In genomic region chrX:53233536-53233935, GRCh38 we compare ENCODE assay signal across 18 cellular contexts. TPM values are rescaled to one million over a fixed set of nuclear protein-coding genes. Genes with fewer than 3 reads are reported as not detected.
DNase-seq lines count a peak whose midpoint lies in the region; ATAC-seq, FAIRE-seq and TF ChIP-seq lines count a peak whose summit lies in the region.
"Had no signal": no experiment of that assay in that cellular context is flagged by ENCODE, and none has a peak within 500 bp of the region (broad histone marks: within the 10 kb centered on the region; RNA-seq: fewer than 3 reads in every experiment).

No MANE protein-coding gene starts in this region.

- no peak overlapping the region for H3K4me3 ChIP-seq in HCT116 (replicated peaks in 1 of 2; ENCODE audit: low read depth in 1 of 2, low read length in 2 of 2)
- H3K4me3 ChIP-seq in K562: no peak overlapping the region
- no peak overlapping the region for H3K4me3 ChIP-seq in mucosa of descending colon
- H3K4me3 ChIP-seq in spleen: no peak overlapping the region
- H3K4me3 ChIP-seq: GM23248 had no signal

- H3K27ac Mint-ChIP-seq in activated CD4-positive, alpha-beta memory T cell treated with anti-CD3 and anti-CD28 coated beads for 36 hours: no peak overlapping the region
- H3K27ac Mint-ChIP-seq: CD4-positive, alpha-beta memory T cell had no signal

- in situ Hi-C loops in K562 (cut with MboI): no loop called here

- no peaks in the 10 kb centered on the region for H3K27me3 Mint-ChIP-seq in activated CD4-positive, alpha-beta memory T cell treated with anti-CD3 and anti-CD28 coated beads for 36 hours
- H3K27me3 Mint-ChIP-seq: CD4-positive, alpha-beta memory T cell had no signal

- intact Hi-C loops in HCT116 (cut with micrococcal nuclease) (no loop called here), K562 (cut with micrococcal nuclease) (no loop called here), mucosa of descending colon (cut with DNase I, micrococcal nuclease) (no loop called here), spleen (cut with DNase I; ENCODE audit: low total_unique reads) (no loop called here)
- intact Hi-C loops in activated CD4-positive, alpha-beta memory T cell treated with anti-CD3 and anti-CD28 coated beads for 36 hours (cut with micrococcal nuclease): no loop called here

- DNase-seq in HCT116 (ENCODE audit: low read depth, low spot score) (no peak), K562 (ENCODE audit: extremely low read depth in 1 of 4, low spot score in 3 of 4) (no peak), mucosa of descending colon (peak in 1 of 3 donors; percentile 3), spleen (peak; percentile 50)
- no peak for DNase-seq in activated CD4-positive, alpha-beta memory T cell treated with anti-CD3 and anti-CD28 coated beads for 36 hours
- DNase-seq: C1 segment of cervical spinal cord; Calu3; CD4-positive, alpha-beta memory T cell; COR-L47; DMS153; DND-41; GM23248; HCEC 1CT had no signal

- H3K4me1 Mint-ChIP-seq in activated CD4-positive, alpha-beta memory T cell treated with anti-CD3 and anti-CD28 coated beads for 36 hours (ENCODE audit: low read depth): no peaks in the 10 kb centered on the region
- H3K4me1 Mint-ChIP-seq: CD4-positive, alpha-beta memory T cell had no signal

- CTCF ChIA-PET in HCT116 (lab: Charles Lee) (no interaction called here), K562 (lab: Yijun Ruan, JAX; ENCODE audit: low intra/inter-chr PET ratio) (no interaction called here)
- CTCF ChIA-PET in activated CD4-positive, alpha-beta memory T cell treated with anti-CD3 and anti-CD28 coated beads for 36 hours (lab: Charles Lee): no interaction called here

- no peaks in the 10 kb centered on the region for H3K9me1 ChIP-seq in K562 (ENCODE audit: control insufficient read depth, insufficient read depth, low read length)

- H4K20me1 ChIP-seq in HCT116 (ENCODE audit: insufficient read depth): no peaks in the 10 kb centered on the region
- H4K20me1 ChIP-seq in K562 (replicated peaks; ENCODE audit: control insufficient read depth, insufficient read depth, low read length): no peaks in the 10 kb centered on the region; the same call in 1 of the 2 replicates

- no peaks in the 10 kb centered on the region for H3K27me3 ChIP-seq in HCT116 (ENCODE audit: insufficient read depth, low read length)
- no peaks in the 10 kb centered on the region for H3K27me3 ChIP-seq in K562 (ENCODE audit: control insufficient read depth in 2 of 2, insufficient read depth in 2 of 2, low read length in 2 of 2)
- peaks cover 0 to 6% (median 0%) of the 10 kb centered on the region in 7 donors for H3K27me3 ChIP-seq in spleen (replicated peaks in 1 of 7)

- no peaks in the 10 kb centered on the region for H3K9me3 ChIP-seq in HCT116 (ENCODE audit: control insufficient read depth in 1 of 2, insufficient read depth in 1 of 2, low read depth in 1 of 2, low read length in 2 of 2)
- H3K9me3 ChIP-seq in K562 (replicated peaks; ENCODE audit: control insufficient read depth, insufficient read depth, low read depth, low read length): no peaks in the 10 kb centered on the region
- H3K9me3 ChIP-seq in mucosa of descending colon: no peaks in the 10 kb centered on the region
- no peaks in the 10 kb centered on the region for H3K9me3 ChIP-seq in spleen

- H3K4me2 ChIP-seq in HCT116 (ENCODE audit: low read length): no peak overlapping the region
- H3K4me2 ChIP-seq in K562 (ENCODE audit: insufficient read depth, low read length): no peak overlapping the region

- ATAC-seq in HCT116: no peak
- ATAC-seq in K562: no peak; the same call in 2 of the 3 replicates
- peak; percentile 10 for ATAC-seq in mucosa of descending colon
- ATAC-seq in GM19463 (IDR thresholded peaks at IDR 0.05; ENCODE audit: unreplicated experiment): no peak
- ATAC-seq in activated CD4-positive, CD25-positive, alpha-beta regulatory T cell treated with anti-CD3 and anti-CD28 coated beads, Interleukin-2, amount 50 U/mL, for 24 hours: no peak

- no peak for TF ChIP-seq POLR2A in HCT116 (IDR thresholded peaks at IDR 0.05; ENCODE audit: borderline replicate concordance, extremely low read depth, insufficient read depth, insufficient read length)
- no peak for TF ChIP-seq POLR2A in K562 (conservative IDR thresholded peaks at IDR 0.05)
- no peak for TF ChIP-seq POLR2A in spleen (IDR thresholded peaks at IDR 0.05)

- H2AFZ ChIP-seq in HCT116 (ENCODE audit: low read depth, low read length, poor library complexity, severe bottlenecking): no peak overlapping the region
- no peak overlapping the region for H2AFZ ChIP-seq in K562 (ENCODE audit: low read depth, low read length)
- H2AFZ ChIP-seq: GM23248 had no signal

- TF ChIP-seq CTCF in HCT116 (IDR thresholded peaks at IDR 0.05 in 2 of 3, conservative IDR thresholded peaks at IDR 0.05 in 1 of 3; ENCODE audit: borderline replicate concordance in 1 of 3, insufficient read depth in 1 of 3, low read depth in 2 of 3, low read length in 2 of 3) (no peak), K562 (IDR thresholded peaks at IDR 0.05 in 2 of 3, conservative IDR thresholded peaks at IDR 0.05 in 1 of 3; ENCODE audit: insufficient read depth in 2 of 3, low read depth in 1 of 3, low read length in 3 of 3) (no peak), mucosa of descending colon (IDR thresholded peaks at IDR 0.05) (no peak), spleen (IDR thresholded peaks at IDR 0.05 in 8 of 11, conservative IDR thresholded peaks at IDR 0.05 in 3 of 11) (no peak)

- no peaks in the 10 kb centered on the region for H3K9me3 Mint-ChIP-seq in activated CD4-positive, alpha-beta memory T cell treated with anti-CD3 and anti-CD28 coated beads for 36 hours
- H3K9me3 Mint-ChIP-seq: CD4-positive, alpha-beta memory T cell had no signal

- no peaks in the 10 kb centered on the region for H3K36me3 ChIP-seq in HCT116 (ENCODE audit: control insufficient read depth in 1 of 2, insufficient read depth in 2 of 2, low read length in 2 of 2)
- H3K36me3 ChIP-seq in K562 (ENCODE audit: control insufficient read depth, insufficient read depth, low read length): peaks cover 18% of the 10 kb centered on the region; the same call in 2 of the 3 replicates
- no peaks in the 10 kb centered on the region for H3K36me3 ChIP-seq in mucosa of descending colon (ENCODE audit: low read depth)
- no peaks in the 10 kb centered on the region for H3K36me3 ChIP-seq in spleen

- WGBS in K562 (ENCODE audit: insufficient coverage, low coverage, missing lambda C conversion rate): 84% methylated on average over 3 of the region's 9 CpGs
- 74 to 92% (median 85%) methylated on average over 5 to 9 of the region's 9 CpGs for WGBS in spleen, 5 donors

- BruUV-seq in HCT116 (replicated peaks; lab: Mats Ljungman, UMichigan) (TSS peak; percentile 44), K562 (replicated peaks; lab: Mats Ljungman, UMichigan) (no TSS peak)

- TF ChIP-seq EP300 in K562 (IDR thresholded peaks at IDR 0.05; ENCODE audit: low read length): no peak

- FAIRE-seq in K562 (lab: Jason Lieb, UNC): no peak
- FAIRE-seq: G401.6, GM12892, H1 had no signal

- POLR2A ChIA-PET in HCT116 (lab: Charles Lee): no interaction called here
- POLR2A ChIA-PET in K562 (lab: Yijun Ruan, JAX): interaction anchor here (1.0 kb wide), 1 partner anchor 8 kb away, joined by 4 read pairs; the partner anchor contains the start of gene KDM5C
- POLR2A ChIA-PET in activated CD4-positive, alpha-beta memory T cell treated with anti-CD3 and anti-CD28 coated beads for 36 hours (lab: Charles Lee): no interaction called here

- H3K79me2 ChIP-seq in HCT116 (ENCODE audit: insufficient read depth, low read length) (no peaks in the 10 kb centered on the region), K562 (ENCODE audit: control insufficient read depth, insufficient read depth, low read length) (no peaks in the 10 kb centered on the region)

- H3K27ac ChIP-seq in HCT116 (ENCODE audit: low read depth, low read length) (no peak overlapping the region), K562 (ENCODE audit: extremely low read depth, low read depth, low read length) (no peak overlapping the region), spleen (no peak overlapping the region)
- H3K27ac ChIP-seq: GM23248 had no signal

- no peak for TF ChIP-seq RAD21 in HCT116 (IDR thresholded peaks at IDR 0.05; ENCODE audit: low read depth)
- no peak for TF ChIP-seq RAD21 in K562 (CRISPR knock-in tag; conservative IDR thresholded peaks at IDR 0.05 in 1 of 2, IDR thresholded peaks at IDR 0.05 in 1 of 2)

- H3K4me1 ChIP-seq in HCT116 (ENCODE audit: control insufficient read depth in 1 of 2, insufficient read depth in 2 of 2, low read length in 2 of 2): no peaks in the 10 kb centered on the region
- H3K4me1 ChIP-seq in K562 (replicated peaks in 1 of 2; ENCODE audit: control insufficient read depth in 2 of 2, insufficient read depth in 2 of 2, low read length in 2 of 2): peaks cover 5 to 13% of the 10 kb centered on the region in 2 experiments; a peak in 2 of 5 replicates
- H3K4me1 ChIP-seq in mucosa of descending colon (ENCODE audit: low read depth): no peaks in the 10 kb centered on the region
- H3K4me1 ChIP-seq in spleen: no peaks in the 10 kb centered on the region

- no peaks in the 10 kb centered on the region for H3K9me2 ChIP-seq in HCT116 (ENCODE audit: insufficient read depth)

- RAD21 ChIA-PET in HCT116 (lab: Charles Lee; ENCODE audit: low non-redundant PET in 1 of 2, low total read pairs in 2 of 2, uncharacterized antibody in 2 of 2, unreplicated experiment in 2 of 2): no interaction called here

- H3K36me3 Mint-ChIP-seq in activated CD4-positive, alpha-beta memory T cell treated with anti-CD3 and anti-CD28 coated beads for 36 hours: no peaks in the 10 kb centered on the region
- H3K36me3 Mint-ChIP-seq: CD4-positive, alpha-beta memory T cell had no signal

- H3K9ac ChIP-seq in HCT116 (ENCODE audit: low read length) (no peak overlapping the region), K562 (ENCODE audit: insufficient read depth in 1 of 2, low read depth in 2 of 2, low read length in 2 of 2) (no peak overlapping the region; a peak in 1 of 4 replicates)
- H3K9ac ChIP-seq: GM23248 had no signal

- H3K4me3 Mint-ChIP-seq in activated CD4-positive, alpha-beta memory T cell treated with anti-CD3 and anti-CD28 coated beads for 36 hours: no peak overlapping the region
- H3K4me3 Mint-ChIP-seq: CD4-positive, alpha-beta memory T cell had no signal

RNA-seq across cellular contexts. Expression of gene KDM5C, which starts 8.5 kb away (rescaled TPM):
- total RNA-seq in HCT116 (2021; ENCODE audit: unreplicated experiment) (72.9 TPM), K562 (2014; rRNA removed) (61.1 and 82.1 TPM in 2 replicates), K562 (2014; rRNA removed; fragmentation: Illumina TruSeq; extraction: Trizol) (44.5 and 53.1 TPM in 2 replicates), K562 (2015; rRNA removed; fragmentation: Illumina TruSeq; extraction: Trizol) (41.4 and 43.4 TPM in 2 replicates), K562 (2021) (110 and 136 TPM in 2 replicates), mucosa of descending colon (100 to 1,000 TPM in 1 of 3 donors, 10 to 100 TPM in 2; 74.5 to 109 (median 80.2) TPM), spleen (100 to 1,000 TPM in 5 of 7 donors, 10 to 100 TPM in 2; 96.6 to 165 (median 140) TPM)
- polyA plus RNA-seq in HCT116 (2012): 55.9 and 61.7 TPM in 2 replicates
- total RNA-seq in K562 (2011; cell fraction: chromatin; rRNA removed; ENCODE audit: low replicate concordance): 402 and 573 TPM in 2 replicates
- 257 and 272 TPM in 2 replicates for total RNA-seq in K562 (2011; cell fraction: nucleolus; rRNA removed)
- total RNA-seq in K562 (2011; cell fraction: nucleoplasm; rRNA removed): 184 and 231 TPM in 2 replicates
- polyA plus RNA-seq in K562 (2011; rRNA removed) (52.4 and 82.6 TPM in 2 replicates), K562 (2014; fragmentation: Illumina TruSeq; extraction: Trizol) (59.1 and 66.6 TPM in 2 replicates), K562 (2014; fragmentation: Nextera tagmentation; extraction: Ambion mirVana) (under 1 TPM; 0.62 to 0.83 TPM), K562 (2014; rRNA removed) (44.0 and 64.7 TPM in 2 replicates), spleen (10 to 100 TPM; 10.4 to 35.3 (median 16.9) TPM)
- 45.7 and 53.1 TPM in 2 replicates for polyA plus RNA-seq in K562 (2011; cell fraction: cytosol; rRNA removed)
- polyA plus RNA-seq in K562 (2011; cell fraction: nucleus; rRNA removed): 311 and 369 TPM in 2 replicates
- polyA plus RNA-seq in K562 (2012): 64.3 and 71.8 TPM in 2 replicates
- polyA minus RNA-seq in K562 (2011; rRNA and poly(A)+ RNA removed): 81.5 and 92.7 TPM in 2 replicates
- 71.3 and 80.0 TPM in 2 replicates for polyA minus RNA-seq in K562 (2011; cell fraction: cytosol; rRNA and poly(A)+ RNA removed)
- polyA minus RNA-seq in K562 (2011; cell fraction: nucleus; rRNA and poly(A)+ RNA removed): 113 and 144 TPM in 2 replicates
- total RNA-seq in activated CD4-positive, alpha-beta memory T cell treated with anti-CD3 and anti-CD28 coated beads for 36 hours: 10 to 100 TPM; 77.6 to 86.0 TPM

RNA-seq across cellular contexts. Expression of gene IQSEC2, which starts 47.8 kb away (rescaled TPM):
- total RNA-seq in HCT116 (2021; ENCODE audit: unreplicated experiment): 20.7 TPM
- polyA plus RNA-seq in HCT116 (2012): 17.0 and 20.0 TPM in 2 replicates
- total RNA-seq in K562 (2011; cell fraction: chromatin; rRNA removed; ENCODE audit: low replicate concordance): 57.2 and 111 TPM in 2 replicates
- total RNA-seq in K562 (2011; cell fraction: nucleolus; rRNA removed): 39.6 and 44.2 TPM in 2 replicates
- total RNA-seq in K562 (2011; cell fraction: nucleoplasm; rRNA removed): 63.2 and 85.5 TPM in 2 replicates
- 18.9 and 20.1 TPM in 2 replicates for total RNA-seq in K562 (2014; rRNA removed)
- total RNA-seq in K562 (2014; rRNA removed; fragmentation: Illumina TruSeq; extraction: Trizol): 12.3 TPM in 2 replicates
- 10.5 and 11.5 TPM in 2 replicates for total RNA-seq in K562 (2015; rRNA removed; fragmentation: Illumina TruSeq; extraction: Trizol)
- 35.9 and 41.8 TPM in 2 replicates for total RNA-seq in K562 (2021)
- 23.9 and 25.8 TPM in 2 replicates for polyA plus RNA-seq in K562 (2011; rRNA removed)
- 17.7 and 23.5 TPM in 2 replicates for polyA plus RNA-seq in K562 (2011; cell fraction: cytosol; rRNA removed)
- 55.7 and 92.8 TPM in 2 replicates for polyA plus RNA-seq in K562 (2011; cell fraction: nucleus; rRNA removed)
- 24.4 and 70.9 TPM in 2 replicates for polyA plus RNA-seq in K562 (2012)
- polyA plus RNA-seq in K562 (2014; fragmentation: Illumina TruSeq; extraction: Trizol): 31.4 and 32.8 TPM in 2 replicates
- polyA plus RNA-seq in K562 (2014; fragmentation: Nextera tagmentation; extraction: Ambion mirVana): 1 to 10 TPM; 2.7 to 2.8 TPM
- polyA plus RNA-seq in K562 (2014; rRNA removed): 25.6 and 29.4 TPM in 2 replicates
- 14.2 and 18.2 TPM in 2 replicates for polyA minus RNA-seq in K562 (2011; rRNA and poly(A)+ RNA removed)
- polyA minus RNA-seq in K562 (2011; cell fraction: cytosol; rRNA and poly(A)+ RNA removed): 16.8 and 18.3 TPM in 2 replicates
- polyA minus RNA-seq in K562 (2011; cell fraction: nucleus; rRNA and poly(A)+ RNA removed): 32.3 and 34.9 TPM in 2 replicates
- total RNA-seq in mucosa of descending colon: 10 to 100 TPM; 28.0 to 39.3 (median 30.9) TPM
- total RNA-seq in spleen: 10 to 100 TPM in 4 of 7 donors, 1 to 10 TPM in 3; 6.8 to 15.7 (median 10.5) TPM
- polyA plus RNA-seq in spleen: 1 to 10 TPM; 5.2 to 8.0 (median 5.5) TPM
- under 1 TPM; 0.39 to 0.74 TPM for total RNA-seq in activated CD4-positive, alpha-beta memory T cell treated with anti-CD3 and anti-CD28 coated beads for 36 hours

Comparison
In these comparisons a context has a peak if more than half of its experiments do, and no peak if none do; other contexts are left out.
1. RNA of gene IQSEC2, which starts 47.8 kb away (total RNA-seq): 28.0 to 39.3 TPM in mucosa of descending colon, 20.7 TPM in HCT116 (single experiment), 10.5 to 111 TPM in K562 and 6.8 to 15.7 TPM in spleen; 0.39 to 0.74 TPM in activated CD4-positive, alpha-beta memory T cell treated with anti-CD3 and anti-CD28 coated beads for 36 hours; every median in the first group is over 4 times any median in the second.